Comparison of ENCODE assay signal across 8 cellular contexts in genomic region chrX:115226929-115227328, GRCh38. TPM values are rescaled to one million over a fixed set of nuclear protein-coding genes. Genes with fewer than 3 reads are reported as not detected.
DNase-seq lines count a peak whose midpoint lies in the region; ATAC-seq and TF ChIP-seq lines count a peak whose summit lies in the region.

No MANE protein-coding gene starts in this region.

- ATAC-seq in WTC11 (peak; percentile 98), lower lobe of right lung (peak in 1 of 2 donors; percentile 78), GM19023 (IDR thresholded peaks at IDR 0.05; ENCODE audit: unreplicated experiment) (no peak), HG02571 (IDR thresholded peaks at IDR 0.05; ENCODE audit: unreplicated experiment) (no peak), GM21717 (IDR thresholded peaks at IDR 0.05; ENCODE audit: unreplicated experiment) (no peak)
- ATAC-seq in activated T-cell treated with anti-CD3 and anti-CD28 coated beads, Interleukin-2, amount 50 U/mL, for 72 hours (replicated peaks in 1 of 2), result no peak

- H2AFZ ChIP-seq in Karpas-422 (ENCODE audit: low read length), result no peak overlapping the region

- no peaks in the 10 kb centered on the region for H4K20me1 ChIP-seq in Karpas-422 (ENCODE audit: insufficient read depth, low read depth, low read length)

- no peaks in the 10 kb centered on the region for H3K9me3 Mint-ChIP-seq in WTC11
- H3K9me3 Mint-ChIP-seq in activated T-cell treated with anti-CD3 and anti-CD28 coated beads, Interleukin-2, amount 50 U/mL, for 72 hours, result no peaks in the 10 kb centered on the region

- POLR2A ChIA-PET in WTC11 (lab: Charles Lee), result no interaction called here

- H3K4me2 ChIP-seq in Karpas-422 (ENCODE audit: low read depth, low read length, poor library complexity, severe bottlenecking), result no peak overlapping the region

- peaks cover 27% of the 10 kb centered on the region for H3K4me1 Mint-ChIP-seq in WTC11
- no peaks in the 10 kb centered on the region for H3K4me1 Mint-ChIP-seq in activated T-cell treated with anti-CD3 and anti-CD28 coated beads, Interleukin-2, amount 50 U/mL, for 72 hours (ENCODE audit: low read depth)

- no peak overlapping the region for H3K4me3 Mint-ChIP-seq in WTC11
- H3K4me3 Mint-ChIP-seq in activated T-cell treated with anti-CD3 and anti-CD28 coated beads, Interleukin-2, amount 50 U/mL, for 72 hours, result no peak overlapping the region

- H3K36me3 Mint-ChIP-seq in WTC11, result no peaks in the 10 kb centered on the region
- no peaks in the 10 kb centered on the region for H3K36me3 Mint-ChIP-seq in activated T-cell treated with anti-CD3 and anti-CD28 coated beads, Interleukin-2, amount 50 U/mL, for 72 hours (ENCODE audit: insufficient read depth in 2 of 2)

- H3K4me3 ChIP-seq in Karpas-422 (ENCODE audit: low read length) (no peak overlapping the region), lower lobe of right lung (no peak overlapping the region)

- no peak overlapping the region for H3K27ac Mint-ChIP-seq in WTC11
- no peak overlapping the region for H3K27ac Mint-ChIP-seq in activated T-cell treated with anti-CD3 and anti-CD28 coated beads, Interleukin-2, amount 50 U/mL, for 72 hours

- H3K27me3 ChIP-seq in Karpas-422 (ENCODE audit: low read length), result no peaks in the 10 kb centered on the region
- no peaks in the 10 kb centered on the region for H3K27me3 ChIP-seq in lower lobe of right lung (ENCODE audit: low read depth)

- intact Hi-C loops in lower lobe of right lung (cut with DNase I), result no loop called here

- no peak overlapping the region for H3K27ac ChIP-seq in Karpas-422 (ENCODE audit: low read length)
- H3K27ac ChIP-seq in lower lobe of right lung, result no peak overlapping the region

- TF ChIP-seq CTCF in WTC11 (IDR thresholded peaks at IDR 0.05) (no peak), lower lobe of right lung (IDR thresholded peaks at IDR 0.05) (peak; percentile 21)

- no peak overlapping the region for H3K9ac ChIP-seq in Karpas-422 (ENCODE audit: low read length)

- no peaks in the 10 kb centered on the region for H3K4me1 ChIP-seq in Karpas-422 (ENCODE audit: low read length)
- no peaks in the 10 kb centered on the region for H3K4me1 ChIP-seq in lower lobe of right lung

- H3K27me3 Mint-ChIP-seq in WTC11 (ENCODE audit: low read depth), result no peaks in the 10 kb centered on the region
- peaks cover 48% of the 10 kb centered on the region for H3K27me3 Mint-ChIP-seq in activated T-cell treated with anti-CD3 and anti-CD28 coated beads, Interleukin-2, amount 50 U/mL, for 72 hours (ENCODE audit: low read depth)

- no peaks in the 10 kb centered on the region for H3K79me2 ChIP-seq in Karpas-422 (ENCODE audit: low read length)

- H3K9me3 ChIP-seq in Karpas-422 (ENCODE audit: low read length) (no peaks in the 10 kb centered on the region), lower lobe of right lung (no peaks in the 10 kb centered on the region)

- H3K36me3 ChIP-seq in Karpas-422 (ENCODE audit: insufficient read depth, low read length), result no peaks in the 10 kb centered on the region
- H3K36me3 ChIP-seq in lower lobe of right lung, result no peaks in the 10 kb centered on the region

- H3K9me2 ChIP-seq in Karpas-422 (replicated peaks; ENCODE audit: insufficient read depth, low read length), result no peaks in the 10 kb centered on the region

- CTCF ChIA-PET in WTC11 (lab: Charles Lee), result interaction anchor here (0.6 to 1.5 kb wide), 5 partner anchors 10 to 103 kb away, joined by 3 to 7 read pairs (median 3); no protein-coding TSS in a partner anchor

- DNase-seq in ELR (ENCODE audit: low read depth) (peak; percentile 50), Karpas-422 (peak; percentile 71), WTC11 (ENCODE audit: low spot score) (peak; percentile 13), lower lobe of right lung (no peak)
- no peak for DNase-seq in activated T-cell treated with anti-CD3 and anti-CD28 coated beads, Interleukin-2, amount 50 U/mL, for 72 hours

TF ChIP-seq in WTC11, 78 proteins besides CTCF, POLR2A, EP300 and RAD21:
- TF ChIP-seq ZNF121 (CRISPR knock-in tag; IDR thresholded peaks at IDR 0.05) (0 out of 2 replicates have a peak, but pooled peaks have one; percentile 7), ESRRA (CRISPR knock-in tag; IDR thresholded peaks at IDR 0.05; ENCODE audit: borderline replicate concordance) (no peak), ZNF423 (CRISPR knock-in tag; IDR thresholded peaks at IDR 0.05) (no peak), HMGA2 (CRISPR knock-in tag; IDR thresholded peaks at IDR 0.05) (no peak), IRF2 (CRISPR knock-in tag; IDR thresholded peaks at IDR 0.05; ENCODE audit: borderline replicate concordance, low read depth) (no peak), NR3C1 (CRISPR knock-in tag; conservative IDR thresholded peaks at IDR 0.05; ENCODE audit: low read depth) (no peak), ZNF671 (CRISPR knock-in tag; IDR thresholded peaks at IDR 0.05) (no peak), MYBL2 (CRISPR knock-in tag; IDR thresholded peaks at IDR 0.05) (no peak)

RNA-seq across cellular contexts. Expression of gene LRCH2, which starts 7.0 kb away (rescaled TPM):
- not detected in 2 replicates for total RNA-seq in Karpas-422 (2014; rRNA removed; shearing (Covaris generic); ENCODE audit: low replicate concordance)
- total RNA-seq in WTC11 (2021) (3.5 to 3.8 TPM (median 3.5 TPM) in 3 replicates), lower lobe of right lung (4.3 TPM)
- total RNA-seq in activated T-cell treated with anti-CD3 and anti-CD28 coated beads, Interleukin-2, amount 50 U/mL, for 72 hours, result not detected

RNA-seq across cellular contexts. Expression of gene RBMXL3, which starts 37.7 kb away (rescaled TPM):
- not detected in 2 replicates for total RNA-seq in Karpas-422 (2014; rRNA removed; shearing (Covaris generic); ENCODE audit: low replicate concordance)
- not detected in 3 replicates for total RNA-seq in WTC11 (2021)
- total RNA-seq in lower lobe of right lung, result not detected
- total RNA-seq in activated T-cell treated with anti-CD3 and anti-CD28 coated beads, Interleukin-2, amount 50 U/mL, for 72 hours, result not detected

Comparison
In these comparisons a context has a peak if more than half of its experiments do, and no peak if none do; other contexts are left out.
1. DNase-seq: peak in ELR (single experiment), Karpas-422 (single experiment) and WTC11 (single experiment); none in lower lobe of right lung (single experiment) and activated T-cell treated with anti-CD3 and anti-CD28 coated beads, Interleukin-2, amount 50 U/mL, for 72 hours (0 of 2).